8 cellular contexts compared by ENCODE assay signal in the genomic region with DNA sequence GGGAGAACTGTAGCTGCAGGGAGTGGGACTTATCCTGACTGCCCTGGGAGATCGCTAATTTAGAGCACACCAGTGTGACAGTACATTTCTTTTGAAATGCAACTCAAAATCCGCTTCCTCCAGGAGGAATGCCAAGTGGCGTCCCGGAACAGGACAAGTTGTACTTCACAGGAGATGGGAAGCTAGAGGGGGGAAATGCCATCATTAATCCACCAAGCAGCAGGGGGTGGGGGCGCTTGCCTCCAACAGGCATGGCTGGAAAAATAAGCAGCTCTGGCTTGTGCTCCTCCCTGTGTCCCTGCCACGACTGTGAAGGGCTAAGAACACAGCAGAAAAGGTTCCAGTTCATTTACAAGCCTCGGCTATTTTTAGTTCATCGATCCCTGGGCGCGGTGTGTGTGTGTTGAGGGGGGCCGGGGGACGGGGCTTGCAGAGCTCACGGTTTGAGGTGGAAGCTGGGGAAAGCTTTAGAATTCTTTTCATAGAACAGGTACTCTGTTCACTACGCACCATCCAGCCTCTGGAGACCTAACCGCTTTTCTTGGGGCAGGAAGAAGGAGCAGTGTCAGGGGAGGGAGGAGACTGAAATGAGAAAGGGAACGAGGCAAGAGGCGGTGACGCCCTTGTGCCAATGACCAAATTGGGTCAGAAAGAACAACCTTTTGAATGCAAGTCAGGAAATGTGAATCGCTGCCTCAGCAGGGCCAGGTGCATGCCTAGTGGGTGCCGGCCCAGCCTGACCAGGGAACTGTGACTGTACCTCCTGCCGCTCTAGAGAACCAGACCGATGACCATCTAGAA. TPM values are rescaled to one million over a fixed set of nuclear protein-coding genes. Genes with fewer than 3 reads are reported as not detected.
A peak's percentile ranks its signal among the peaks of the same experiment; 100 is the strongest.
DNase-seq lines count a peak whose midpoint lies in the region; TF ChIP-seq lines count a peak whose summit lies in the region.

No MANE protein-coding gene starts in this region.

- H3K56ac ChIP-seq in H9 (ENCODE audit: insufficient read length, low read depth, low read length): no peak overlapping the region

- no peak overlapping the region for H3K4ac ChIP-seq in H9 (ENCODE audit: low read depth, low read length)

- H3T11ph ChIP-seq in H9 (ENCODE audit: low read length): no peak overlapping the region

- no peak overlapping the region for H3K4me3 ChIP-seq in DOHH2 (ENCODE audit: low read length)
- peak overlapping the region; percentile 8; the same call in 1 of the 2 replicates for H3K4me3 ChIP-seq in iPS DF 6.9 (ENCODE audit: low read length)
- peak overlapping the region; percentile 57 for H3K4me3 ChIP-seq in rectal smooth muscle tissue (ENCODE audit: low read length)

- H4K5ac ChIP-seq in H9 (ENCODE audit: insufficient read length, low read depth, low read length): peak overlapping the region; percentile 56

- H2BK20ac ChIP-seq in H9 (ENCODE audit: low read depth, low read length, poor library complexity, severe bottlenecking): peak overlapping the region; percentile 3

- no peak overlapping the region for H4K8ac ChIP-seq in H9 (replicated peaks; ENCODE audit: insufficient read length, low read depth, low read length)

- H3K36me3 Mint-ChIP-seq in H9 (ENCODE audit: insufficient read depth in 1 of 3, low read depth in 3 of 3): no peaks in the 10 kb centered on the region

- H3K14ac ChIP-seq in H9 (ENCODE audit: insufficient read depth, low read length): peak overlapping the region; percentile 11

- no peaks in the 10 kb centered on the region for H3F3A ChIP-seq in DOHH2 (ENCODE audit: control insufficient read depth, insufficient read depth)

- TF ChIP-seq CTCF in DOHH2 (IDR thresholded peaks at IDR 0.05; ENCODE audit: low read depth, low read length, poor library complexity, severe bottlenecking): no peak
- TF ChIP-seq CTCF in H9 (conservative IDR thresholded peaks at IDR 0.05): no peak

- H3K9me2 ChIP-seq in DOHH2 (replicated peaks; ENCODE audit: control insufficient read depth, low read length): no peaks in the 10 kb centered on the region

- H3K9ac ChIP-seq in H9 (ENCODE audit: extremely low read depth, insufficient read length, low read length) (peak overlapping the region; percentile 18), rectal smooth muscle tissue (ENCODE audit: low read length) (no peak overlapping the region)

- peak overlapping the region; percentile 97 for H2AFZ ChIP-seq in H9 (ENCODE audit: low read length)

- no peaks in the 10 kb centered on the region for H3K36me3 ChIP-seq in DOHH2 (ENCODE audit: control insufficient read depth, low read length)
- H3K36me3 ChIP-seq in iPS DF 6.9 (ENCODE audit: control insufficient read depth, insufficient read depth, low read length): no peaks in the 10 kb centered on the region
- H3K36me3 ChIP-seq in rectal smooth muscle tissue (ENCODE audit: control insufficient read depth, insufficient read depth, low read length): no peaks in the 10 kb centered on the region

- no peak overlapping the region for H2BK120ac ChIP-seq in H9 (ENCODE audit: low read depth, low read length, poor library complexity, severe bottlenecking)

- H3K4me3 Mint-ChIP-seq in H9: peak overlapping the region; percentile 67 to 80

- H3K4me1 ChIP-seq in DOHH2 (ENCODE audit: control insufficient read depth, low read length): peaks cover 7% of the 10 kb centered on the region; the same call in 1 of the 2 replicates
- H3K4me1 ChIP-seq in H9 (ENCODE audit: insufficient read depth, low read length): peaks cover under 1% of the 10 kb centered on the region; the same call in 1 of the 2 replicates
- peaks cover 4% of the 10 kb centered on the region; the same call in 1 of the 2 replicates for H3K4me1 ChIP-seq in iPS DF 6.9 (ENCODE audit: control insufficient read depth, insufficient read depth, low read length)
- peaks cover 20% of the 10 kb centered on the region for H3K4me1 ChIP-seq in rectal smooth muscle tissue (ENCODE audit: control insufficient read depth, insufficient read depth, low read length)

- H3K4me1 Mint-ChIP-seq in H9: peaks cover 28 to 30% of the 10 kb centered on the region in 2 experiments

- H3K9me3 ChIP-seq in DOHH2 (ENCODE audit: control insufficient read depth, insufficient read depth, low read length) (no peaks in the 10 kb centered on the region), H9 (ENCODE audit: control insufficient read depth, low read depth, low read length) (no peaks in the 10 kb centered on the region), iPS DF 6.9 (ENCODE audit: control insufficient read depth, insufficient read depth, low read length) (no peaks in the 10 kb centered on the region)

- peak overlapping the region; percentile 35; the same call in 1 of the 2 replicates for H3K4me2 ChIP-seq in DOHH2 (ENCODE audit: low read length)
- H3K4me2 ChIP-seq in H9 (ENCODE audit: insufficient read depth, insufficient read length, low read length): peak overlapping the region; percentile 96

- no peak overlapping the region for H2AK5ac ChIP-seq in H9 (ENCODE audit: insufficient read length, low read length)

- H3K9me3 Mint-ChIP-seq in H9: no peaks in the 10 kb centered on the region

- no peak overlapping the region for H2BK5ac ChIP-seq in H9 (ENCODE audit: insufficient read length, low read length)

- H3K79me1 ChIP-seq in H9 (ENCODE audit: insufficient read depth, low read depth, low read length, poor library complexity, severe bottlenecking): no peaks in the 10 kb centered on the region

- H3K23ac ChIP-seq in H9 (ENCODE audit: insufficient read length, low read depth, low read length): no peak overlapping the region

- peaks cover 30% of the 10 kb centered on the region for H3K27me3 ChIP-seq in DOHH2 (ENCODE audit: control insufficient read depth, low read length)
- no peaks in the 10 kb centered on the region for H3K27me3 ChIP-seq in H9 (ENCODE audit: insufficient read depth, low read length)
- H3K27me3 ChIP-seq in iPS DF 6.9 (ENCODE audit: control insufficient read depth, insufficient read depth, low read length): no peaks in the 10 kb centered on the region
- no peaks in the 10 kb centered on the region for H3K27me3 ChIP-seq in rectal smooth muscle tissue (ENCODE audit: control insufficient read depth, insufficient read depth, low read length)

- no CpG with 5 or more reads among the region's 22 CpGs for WGBS in H9 (ENCODE audit: extremely low coverage, insufficient read length, low lambda C conversion rate)
- WGBS in iPS DF 6.9 (ENCODE audit: insufficient coverage, insufficient read length): no CpG with 5 or more reads among the region's 22 CpGs

- H3K27ac ChIP-seq in DOHH2 (ENCODE audit: low read depth, low read length) (no peak overlapping the region), H9 (ENCODE audit: insufficient read length, low read depth, low read length) (peak overlapping the region; percentile 33), iPS DF 6.9 (ENCODE audit: low read length) (no peak overlapping the region), rectal smooth muscle tissue (ENCODE audit: low read depth, low read length) (peak overlapping the region; percentile 84)

- peaks cover 52% of the 10 kb centered on the region for H3K27me3 Mint-ChIP-seq in H9 (ENCODE audit: low read depth)

- H3K18ac ChIP-seq in H9 (ENCODE audit: insufficient read length, low read depth, low read length): peak overlapping the region; percentile 79

- H2BK15ac ChIP-seq in H9 (ENCODE audit: low read depth, low read length): no peak overlapping the region

- H3K79me2 ChIP-seq in DOHH2 (ENCODE audit: control insufficient read depth, low read length): no peaks in the 10 kb centered on the region
- H3K79me2 ChIP-seq in H9 (ENCODE audit: insufficient read depth, low read length): no peaks in the 10 kb centered on the region

- H4K91ac ChIP-seq in H9 (ENCODE audit: insufficient read length, low read depth, low read length): no peak overlapping the region

- H2BK12ac ChIP-seq in H9 (ENCODE audit: insufficient read length, low read depth, low read length): no peak overlapping the region

- H4K20me1 ChIP-seq in DOHH2 (ENCODE audit: control insufficient read depth, insufficient read depth, low read depth, low read length) (no peaks in the 10 kb centered on the region), H9 (ENCODE audit: control insufficient read depth, insufficient read depth, insufficient read length) (no peaks in the 10 kb centered on the region)

- DNase-seq in H9 (peak; percentile 60), NCI-H2171 treated with DMSO at 0.1 percent for 48 hours (lab: John Stamatoyannopoulos, UW) (peak; percentile 15), amygdala (lab: John Stamatoyannopoulos, UW) (peak in 48 of 56 donors; percentile 6 to 80 (median 48)), iPS DF 6.9 (ENCODE audit: low read depth, low spot score) (no peak), SIG-M5 (lab: John Stamatoyannopoulos, UW) (no peak), H4 (ENCODE audit: low spot score) (no peak)

- H3K23me2 ChIP-seq in H9 (ENCODE audit: insufficient read length, low read depth, low read length, poor library complexity, severe bottlenecking): peaks cover 9% of the 10 kb centered on the region

- H3K27ac Mint-ChIP-seq in H9: peak overlapping the region in 1 of 3 experiments; percentile 22; a peak in 1 of 7 replicates

RNA-seq across cellular contexts. Expression of gene DGKG, which starts 51.8 kb away (rescaled TPM):
- not detected in 2 replicates for total RNA-seq in H9 (2021)
- 18.4 and 26.1 TPM in 2 replicates for total RNA-seq in H4 (2014; rRNA removed; shearing (Covaris generic))

Comparison
In these comparisons a context has a peak if more than half of its experiments do, and no peak if none do; other contexts are left out.
1. H3K27ac ChIP-seq: peak in H9 (single experiment) and rectal smooth muscle tissue (single experiment); none in DOHH2 (single experiment) and iPS DF 6.9 (single experiment).
2. DNase-seq: peak in H9 (single experiment), NCI-H2171 treated with DMSO at 0.1 percent for 48 hours (single experiment) and amygdala (48 of 56); none in iPS DF 6.9 (single experiment), SIG-M5 (single experiment) and H4 (single experiment).
3. RNA of gene DGKG, which starts 51.8 kb away (total RNA-seq): 18.4 to 26.1 TPM in H4; not detected in H9; every median in the first group is over 10 times any median in the second.